ENCODE assay signal across 20 cellular contexts in the genomic region with DNA sequence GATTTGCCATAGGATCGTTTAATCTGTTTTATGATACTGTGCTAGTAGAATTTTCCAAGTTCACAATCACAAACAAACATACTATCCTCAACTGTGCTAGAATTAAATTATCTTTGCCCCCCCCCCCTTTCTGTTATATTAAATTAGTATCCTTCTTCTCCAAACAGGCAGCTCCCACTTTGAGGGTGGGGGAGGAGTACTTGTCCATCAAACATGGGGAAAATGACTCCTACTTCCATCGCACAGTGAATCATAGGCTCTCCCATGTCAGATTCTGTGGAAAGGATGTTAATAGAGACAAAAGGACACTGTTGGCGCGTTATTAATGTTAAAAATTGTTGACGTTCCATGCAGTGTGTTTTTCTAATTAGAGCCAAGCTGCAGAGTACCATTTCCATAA.
"Had no signal": no experiment of that assay in that cellular context is flagged by ENCODE, and none has a peak within 500 bp of the region (broad histone marks: within the 10 kb centered on the region; RNA-seq: fewer than 3 reads in every experiment).

No MANE protein-coding gene starts in this region.

- ATAC-seq: foreskin keratinocyte, gastroesophageal sphincter, heart left ventricle, left colon, left lung, left ventricle myocardium superior, lower lobe of right lung had no signal

- H3K4me3 Mint-ChIP-seq: immature natural killer cell had no signal

- H3K36me3 ChIP-seq: esophagus muscularis mucosa, gastroesophageal sphincter, heart left ventricle, left lung, lower lobe of right lung had no signal

- H3K4me1 Mint-ChIP-seq: immature natural killer cell had no signal

- H3K27ac ChIP-seq: coronary artery, dorsolateral prefrontal cortex, esophagus muscularis mucosa, foreskin keratinocyte, gastroesophageal sphincter, heart left ventricle, hepatocyte, left lung, lower lobe of right lung had no signal

- H3K36me3 Mint-ChIP-seq: immature natural killer cell had no signal

- H2AFZ ChIP-seq: hepatocyte had no signal

- H3K4me3 ChIP-seq: coronary artery, dorsolateral prefrontal cortex, esophagus muscularis mucosa, gastroesophageal sphincter, heart left ventricle, hepatocyte, left lung, lower lobe of right lung had no signal

- H3K4me2 ChIP-seq: hepatocyte had no signal

- H3K27ac Mint-ChIP-seq: immature natural killer cell had no signal

- H3K4me1 ChIP-seq: esophagus muscularis mucosa, foreskin keratinocyte, gastroesophageal sphincter, heart left ventricle, left lung, lower lobe of right lung had no signal

- DNase-seq: dermis blood vessel endothelial cell; dorsolateral prefrontal cortex; effector CD4-positive, alpha-beta T cell; effector memory CD4-positive, alpha-beta T cell; foreskin keratinocyte; heart left ventricle; immature natural killer cell; islet precursor cell; kidney; kidney glomerular epithelial cell; left colon; left lung; left ventricle myocardium superior; lower lobe of right lung; mesenchymal stem cell; midbrain had no signal

- H3K9me3 ChIP-seq: esophagus muscularis mucosa, gastroesophageal sphincter, heart left ventricle, left lung, lower lobe of right lung had no signal

- H3K79me2 ChIP-seq: hepatocyte had no signal

- H3K27me3 ChIP-seq: foreskin keratinocyte, heart left ventricle, hepatocyte, left lung had no signal
